Comparison of ENCODE assay signal across 8 cellular contexts in the genomic region with DNA sequence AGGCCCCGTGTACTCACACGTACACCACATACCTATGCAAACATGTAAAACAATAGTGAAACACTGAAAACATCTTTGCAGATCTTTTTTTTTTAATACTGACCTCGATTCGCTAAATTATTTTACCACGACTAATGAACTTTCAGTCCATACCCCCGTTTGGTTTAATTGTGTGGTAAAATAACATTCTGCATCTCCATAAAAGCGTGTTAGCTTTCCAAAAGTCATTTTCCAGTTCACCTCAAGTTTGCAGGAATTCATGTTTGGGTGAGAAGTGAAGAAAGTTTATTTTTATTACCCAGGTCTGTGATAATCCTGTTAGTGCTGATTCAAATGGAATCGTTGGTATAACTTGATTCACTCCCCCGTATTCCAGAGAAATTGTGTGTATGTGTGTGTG. TPM values are rescaled to one million over a fixed set of nuclear protein-coding genes. Genes with fewer than 3 reads are reported as not detected.
DNase-seq lines count a peak whose midpoint lies in the region; ATAC-seq and TF ChIP-seq lines count a peak whose summit lies in the region.

No MANE protein-coding gene starts in this region.

- DNase-seq in GM12865 (ENCODE audit: low read depth) (no peak), SW480 (ENCODE audit: low spot score) (peak; percentile 5), fibroblast of the aortic adventitia (ENCODE audit: low read depth) (peak; percentile 10), pons (ENCODE audit: low spot score) (peak; percentile 34), RPMI8226 (no peak), NAMALWA (ENCODE audit: low spot score) (no peak)

- H3K4me3 ChIP-seq in GM12865 (ENCODE audit: low read depth, low read length): peak overlapping the region; percentile 94
- H3K4me3 ChIP-seq in fibroblast of the aortic adventitia (ENCODE audit: low read depth, low read length): peak overlapping the region; percentile 86

- TF ChIP-seq CTCF in GM12865 (IDR thresholded peaks at IDR 0.05; ENCODE audit: insufficient read depth, low read depth, low read length, missing control alignments) (no peak), fibroblast of the aortic adventitia (IDR thresholded peaks at IDR 0.05; ENCODE audit: insufficient read depth, low read length) (no peak)

- no peak for ATAC-seq in HG02798 (IDR thresholded peaks at IDR 0.05; ENCODE audit: poor library complexity, unreplicated experiment)
- ATAC-seq in HG03439 (IDR thresholded peaks at IDR 0.05; ENCODE audit: unreplicated experiment): no peak

RNA-seq across cellular contexts. Expression of gene ARSK, which starts 0.7 kb away (rescaled TPM):
- total RNA-seq in fibroblast of the aortic adventitia (ENCODE audit: low replicate concordance): 8.6 and 19.0 TPM in 2 replicates

RNA-seq across cellular contexts. Expression of gene SKIC3, which starts 0.8 kb away (rescaled TPM):
- 146 and 163 TPM in 2 replicates for total RNA-seq in fibroblast of the aortic adventitia (ENCODE audit: low replicate concordance)

Comparison
In these comparisons a context has a peak if more than half of its experiments do, and no peak if none do; other contexts are left out.
1. DNase-seq: peak in SW480 (single experiment), fibroblast of the aortic adventitia (single experiment) and pons (single experiment); none in GM12865 (single experiment), RPMI8226 (single experiment) and NAMALWA (single experiment).